1 cellular context compared by ENCODE assay signal in the genomic region with DNA sequence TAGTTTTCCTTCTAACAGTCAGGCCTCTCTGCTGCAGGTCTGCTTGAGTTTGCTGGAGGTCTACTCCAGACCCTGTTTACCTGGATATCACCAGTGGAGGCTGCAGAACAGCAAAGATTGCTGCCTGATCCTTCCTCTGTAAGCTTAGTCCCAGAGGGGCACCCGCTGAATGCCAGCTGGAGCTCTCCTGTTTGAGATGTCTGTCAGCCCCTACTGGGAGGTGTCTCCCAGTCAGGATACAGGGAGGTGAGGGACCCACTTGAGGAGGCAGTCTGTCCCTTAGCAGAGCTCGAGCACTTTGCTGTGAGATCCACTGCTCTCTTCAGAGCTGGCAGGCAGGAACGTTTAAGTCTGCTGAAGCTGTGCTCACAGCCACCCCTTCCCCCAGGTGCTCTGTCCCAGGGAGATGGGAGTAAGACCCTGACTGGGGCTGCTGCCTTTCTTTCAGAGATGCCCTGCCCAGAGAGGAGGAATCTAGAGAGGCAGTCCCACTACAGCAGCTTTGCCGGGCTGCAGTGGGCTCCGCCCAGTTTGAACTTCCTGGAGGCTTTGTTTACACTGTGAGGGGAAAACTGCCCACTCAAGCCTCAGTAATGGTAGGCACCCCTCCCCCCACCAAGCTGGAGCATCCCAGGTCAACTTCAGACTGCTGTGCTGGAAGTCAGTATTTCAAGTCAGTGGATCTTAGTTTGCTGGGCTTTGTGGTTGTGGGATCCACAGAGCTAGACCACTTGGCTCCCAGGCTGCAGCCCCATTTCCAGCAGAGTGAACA.
TF ChIP-seq lines count a peak whose summit lies in the region.

No MANE protein-coding gene starts in this region.

TF ChIP-seq in HepG2, 621 proteins besides CTCF, POLR2A, EP300 and RAD21:
- TF ChIP-seq, protein P1, sequence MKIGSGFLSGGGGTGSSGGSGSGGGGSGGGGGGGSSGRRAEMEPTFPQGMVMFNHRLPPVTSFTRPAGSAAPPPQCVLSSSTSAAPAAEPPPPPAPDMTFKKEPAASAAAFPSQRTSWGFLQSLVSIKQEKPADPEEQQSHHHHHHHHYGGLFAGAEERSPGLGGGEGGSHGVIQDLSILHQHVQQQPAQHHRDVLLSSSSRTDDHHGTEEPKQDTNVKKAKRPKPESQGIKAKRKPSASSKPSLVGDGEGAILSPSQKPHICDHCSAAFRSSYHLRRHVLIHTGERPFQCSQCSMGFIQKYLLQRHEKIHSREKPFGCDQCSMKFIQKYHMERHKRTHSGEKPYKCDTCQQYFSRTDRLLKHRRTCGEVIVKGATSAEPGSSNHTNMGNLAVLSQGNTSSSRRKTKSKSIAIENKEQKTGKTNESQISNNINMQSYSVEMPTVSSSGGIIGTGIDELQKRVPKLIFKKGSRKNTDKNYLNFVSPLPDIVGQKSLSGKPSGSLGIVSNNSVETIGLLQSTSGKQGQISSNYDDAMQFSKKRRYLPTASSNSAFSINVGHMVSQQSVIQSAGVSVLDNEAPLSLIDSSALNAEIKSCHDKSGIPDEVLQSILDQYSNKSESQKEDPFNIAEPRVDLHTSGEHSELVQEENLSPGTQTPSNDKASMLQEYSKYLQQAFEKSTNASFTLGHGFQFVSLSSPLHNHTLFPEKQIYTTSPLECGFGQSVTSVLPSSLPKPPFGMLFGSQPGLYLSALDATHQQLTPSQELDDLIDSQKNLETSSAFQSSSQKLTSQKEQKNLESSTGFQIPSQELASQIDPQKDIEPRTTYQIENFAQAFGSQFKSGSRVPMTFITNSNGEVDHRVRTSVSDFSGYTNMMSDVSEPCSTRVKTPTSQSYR (CRISPR knock-in tag; IDR thresholded peaks at IDR 0.05; ENCODE audit: borderline replicate concordance) = peak; percentile 58; the same call in 1 of the 2 replicates
